8 cellular contexts compared by ENCODE assay signal in genomic region chr7:151341357-151342101, GRCh38. TPM values are rescaled to one million over a fixed set of nuclear protein-coding genes. Genes with fewer than 3 reads are reported as not detected.
DNase-seq lines count a peak whose midpoint lies in the region; ATAC-seq and TF ChIP-seq lines count a peak whose summit lies in the region.

A gene with protein sequence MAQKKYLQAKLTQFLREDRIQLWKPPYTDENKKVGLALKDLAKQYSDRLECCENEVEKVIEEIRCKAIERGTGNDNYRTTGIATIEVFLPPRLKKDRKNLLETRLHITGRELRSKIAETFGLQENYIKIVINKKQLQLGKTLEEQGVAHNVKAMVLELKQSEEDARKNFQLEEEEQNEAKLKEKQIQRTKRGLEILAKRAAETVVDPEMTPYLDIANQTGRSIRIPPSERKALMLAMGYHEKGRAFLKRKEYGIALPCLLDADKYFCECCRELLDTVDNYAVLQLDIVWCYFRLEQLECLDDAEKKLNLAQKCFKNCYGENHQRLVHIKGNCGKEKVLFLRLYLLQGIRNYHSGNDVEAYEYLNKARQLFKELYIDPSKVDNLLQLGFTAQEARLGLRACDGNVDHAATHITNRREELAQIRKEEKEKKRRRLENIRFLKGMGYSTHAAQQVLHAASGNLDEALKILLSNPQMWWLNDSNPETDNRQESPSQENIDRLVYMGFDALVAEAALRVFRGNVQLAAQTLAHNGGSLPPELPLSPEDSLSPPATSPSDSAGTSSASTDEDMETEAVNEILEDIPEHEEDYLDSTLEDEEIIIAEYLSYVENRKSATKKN (plus strand): TSS chr7:151341812. CDS start chr7:151345350, 3,538 bp downstream.

- no peaks in the 10 kb centered on the region for H3K9me3 ChIP-seq in NT2/D1 (ENCODE audit: insufficient read depth, low read length)
- no peaks in the 10 kb centered on the region for H3K9me3 ChIP-seq in endodermal cell (ENCODE audit: control insufficient read depth, low read length)

- H3K4me3 ChIP-seq in NT2/D1 (ENCODE audit: insufficient read length, low read depth) (peak within 1 kb of the TSS; percentile 56), endodermal cell (ENCODE audit: low read length) (peak within 1 kb of the TSS; percentile 98)

- H3K27ac ChIP-seq in endodermal cell (ENCODE audit: low read depth, low read length): no peak within 1 kb of the TSS

- H3K36me3 Mint-ChIP-seq in endodermal cell (ENCODE audit: low read depth): peaks cover 15% of the 10 kb centered on the region

- H3K4me3 Mint-ChIP-seq in endodermal cell: peak within 1 kb of the TSS; percentile 68

- peak; percentile 7 for TF ChIP-seq CTCF in endodermal cell (conservative IDR thresholded peaks at IDR 0.05)

- no peak within 1 kb of the TSS for H3K27ac Mint-ChIP-seq in endodermal cell

- peak; percentile 51 for ATAC-seq in GM19438 (IDR thresholded peaks at IDR 0.05; ENCODE audit: low read depth, unreplicated experiment)

- H3K36me3 ChIP-seq in NT2/D1 (ENCODE audit: insufficient read depth, insufficient read length, low read length) (peaks cover 20% of the 10 kb centered on the region), endodermal cell (ENCODE audit: control insufficient read depth, insufficient read depth, low read length) (peaks cover 21% of the 10 kb centered on the region)

- peaks cover 11% of the 10 kb centered on the region for H3K27me3 Mint-ChIP-seq in endodermal cell (ENCODE audit: insufficient read depth)

- DNase-seq in CD1c-positive myeloid dendritic cell (ENCODE audit: extremely low spot score) (peak; percentile 95), HS-27A (ENCODE audit: low read depth) (peak; percentile 23), NT2/D1 (ENCODE audit: low read depth, low spot score) (peak; percentile 64), endodermal cell (peak; percentile 98), mesenteric fat pad (ENCODE audit: low spot score) (peak; percentile 99)
- DNase-seq in activated CD8-positive, alpha-beta memory T cell treated with anti-CD3 and anti-CD28 coated beads, Interleukin-2, amount 50 U/mL, for 4 hours: peak; percentile 89
- peak; percentile 87 for DNase-seq in stimulated activated CD8-positive, alpha-beta memory T cell treated with anti-CD3 and anti-CD28 coated beads, Interleukin-15, amount 100 ng/mL, for 1 hour (ENCODE audit: low read depth)

- H3K9me3 Mint-ChIP-seq in endodermal cell: peaks cover 3% of the 10 kb centered on the region

- H3K9ac ChIP-seq in NT2/D1 (ENCODE audit: insufficient read length, low read depth): peak within 1 kb of the TSS; percentile 74
- H3K9ac ChIP-seq in endodermal cell (ENCODE audit: extremely low read depth, low read length, poor library complexity, severe bottlenecking): peak within 1 kb of the TSS; percentile 76

- 4 to 26% methylated on average over 12 to 72 of the region's 72 CpGs for WGBS in endodermal cell (ENCODE audit: insufficient coverage in 1 of 2, insufficient read length in 1 of 2), 2 experiments

- H3K4me1 Mint-ChIP-seq in endodermal cell: peaks cover 2% of the 10 kb centered on the region

- H3K4me1 ChIP-seq in NT2/D1 (ENCODE audit: insufficient read depth, insufficient read length) (no peaks in the 10 kb centered on the region), endodermal cell (ENCODE audit: control insufficient read depth, insufficient read depth, low read length) (no peaks in the 10 kb centered on the region)

- H3K27me3 ChIP-seq in NT2/D1 (ENCODE audit: insufficient read depth, insufficient read length) (no peaks in the 10 kb centered on the region), endodermal cell (ENCODE audit: control insufficient read depth, insufficient read depth, low read length, poor library complexity, severe bottlenecking) (no peaks in the 10 kb centered on the region)

RNA-seq across cellular contexts. Expression of the gene that starts here (rescaled TPM):
- total RNA-seq in endodermal cell: 10 to 100 TPM; 50.2 to 64.7 TPM
- polyA plus RNA-seq in endodermal cell (2013, experiment 1 of 2): 49.7 TPM
- polyA plus RNA-seq in endodermal cell (2013, experiment 2 of 2): 48.8 TPM
- 59.2 TPM for total RNA-seq in mesenteric fat pad

Comparison
In these comparisons a context has a peak if more than half of its experiments do, and no peak if none do; other contexts are left out.
1. DNase-seq: peak in every context shown above with its lines; median percentile 99 in mesenteric fat pad; 98 in endodermal cell; 95 in CD1c-positive myeloid dendritic cell; 89 in activated CD8-positive, alpha-beta memory T cell treated with anti-CD3 and anti-CD28 coated beads, Interleukin-2, amount 50 U/mL, for 4 hours; 87 in stimulated activated CD8-positive, alpha-beta memory T cell treated with anti-CD3 and anti-CD28 coated beads, Interleukin-15, amount 100 ng/mL, for 1 hour; 64 in NT2/D1; 23 in HS-27A.